Comparison of ENCODE assay signal across 1 cellular context in genomic region chr12:132672116-132672515, GRCh38.
A peak's percentile ranks its signal among the peaks of the same experiment; 100 is the strongest.
TF ChIP-seq lines count a peak whose summit lies in the region.

No MANE protein-coding gene starts in this region.

TF ChIP-seq in HepG2, 621 proteins besides CTCF, POLR2A, EP300 and RAD21:
- TF ChIP-seq RBM22 (optimal IDR thresholded peaks at IDR 0.05; ENCODE audit: low read length) = peak; percentile 40
- no peak for TF ChIP-seq ZNF484 (CRISPR knock-in tag; IDR thresholded peaks at IDR 0.05; ENCODE audit: borderline replicate concordance, low read depth)
